Comparison of ENCODE assay signal across 2 cellular contexts in the genomic region with DNA sequence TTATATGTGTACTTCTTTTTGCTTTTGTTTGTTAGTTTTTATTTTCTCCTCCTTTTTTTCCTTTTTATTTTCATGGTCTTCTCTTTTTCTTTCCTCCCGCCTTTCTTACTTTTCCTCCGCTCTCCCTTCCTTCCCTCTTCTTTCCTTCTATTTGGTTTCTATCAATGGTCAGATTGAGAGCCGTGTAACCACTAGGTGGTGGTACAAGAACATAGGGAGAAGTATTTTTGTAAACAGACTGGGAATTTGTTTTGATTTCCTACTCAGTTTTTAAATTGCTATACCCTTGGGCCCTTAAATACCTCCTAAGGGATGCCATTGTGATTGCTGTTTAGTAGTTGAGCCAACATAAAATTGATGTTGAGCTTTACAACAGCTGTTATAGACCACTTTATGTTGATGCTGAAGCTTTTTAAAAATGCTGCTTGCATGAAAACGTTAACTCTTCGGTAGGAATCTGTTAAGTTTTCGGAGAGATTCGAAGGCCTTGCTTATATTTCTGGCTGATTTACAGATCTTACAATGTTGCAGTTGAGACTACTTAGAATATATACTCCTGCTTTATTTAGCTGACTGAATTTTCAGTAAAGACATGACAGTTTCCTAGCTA.
TF ChIP-seq lines count a peak whose summit lies in the region.

No MANE protein-coding gene starts in this region.

TF ChIP-seq in endothelial cell of umbilical vein, 7 proteins besides CTCF, POLR2A, EP300 and RAD21 (continued from another document):
- TF ChIP-seq, protein P1, sequence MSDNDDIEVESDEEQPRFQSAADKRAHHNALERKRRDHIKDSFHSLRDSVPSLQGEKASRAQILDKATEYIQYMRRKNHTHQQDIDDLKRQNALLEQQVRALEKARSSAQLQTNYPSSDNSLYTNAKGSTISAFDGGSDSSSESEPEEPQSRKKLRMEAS (IDR thresholded peaks at IDR 0.05; ENCODE audit: insufficient read depth, insufficient read length): no peak
- TF ChIP-seq JUN (IDR thresholded peaks at IDR 0.05; ENCODE audit: borderline replicate concordance, insufficient read depth, insufficient read length, low read depth) (no peak), MYC (IDR thresholded peaks at IDR 0.05; ENCODE audit: low read depth, low read length) (no peak)

TF ChIP-seq in neural cell, 6 proteins besides CTCF, POLR2A, EP300 and RAD21 (continued from another document):
- TF ChIP-seq, protein P2, sequence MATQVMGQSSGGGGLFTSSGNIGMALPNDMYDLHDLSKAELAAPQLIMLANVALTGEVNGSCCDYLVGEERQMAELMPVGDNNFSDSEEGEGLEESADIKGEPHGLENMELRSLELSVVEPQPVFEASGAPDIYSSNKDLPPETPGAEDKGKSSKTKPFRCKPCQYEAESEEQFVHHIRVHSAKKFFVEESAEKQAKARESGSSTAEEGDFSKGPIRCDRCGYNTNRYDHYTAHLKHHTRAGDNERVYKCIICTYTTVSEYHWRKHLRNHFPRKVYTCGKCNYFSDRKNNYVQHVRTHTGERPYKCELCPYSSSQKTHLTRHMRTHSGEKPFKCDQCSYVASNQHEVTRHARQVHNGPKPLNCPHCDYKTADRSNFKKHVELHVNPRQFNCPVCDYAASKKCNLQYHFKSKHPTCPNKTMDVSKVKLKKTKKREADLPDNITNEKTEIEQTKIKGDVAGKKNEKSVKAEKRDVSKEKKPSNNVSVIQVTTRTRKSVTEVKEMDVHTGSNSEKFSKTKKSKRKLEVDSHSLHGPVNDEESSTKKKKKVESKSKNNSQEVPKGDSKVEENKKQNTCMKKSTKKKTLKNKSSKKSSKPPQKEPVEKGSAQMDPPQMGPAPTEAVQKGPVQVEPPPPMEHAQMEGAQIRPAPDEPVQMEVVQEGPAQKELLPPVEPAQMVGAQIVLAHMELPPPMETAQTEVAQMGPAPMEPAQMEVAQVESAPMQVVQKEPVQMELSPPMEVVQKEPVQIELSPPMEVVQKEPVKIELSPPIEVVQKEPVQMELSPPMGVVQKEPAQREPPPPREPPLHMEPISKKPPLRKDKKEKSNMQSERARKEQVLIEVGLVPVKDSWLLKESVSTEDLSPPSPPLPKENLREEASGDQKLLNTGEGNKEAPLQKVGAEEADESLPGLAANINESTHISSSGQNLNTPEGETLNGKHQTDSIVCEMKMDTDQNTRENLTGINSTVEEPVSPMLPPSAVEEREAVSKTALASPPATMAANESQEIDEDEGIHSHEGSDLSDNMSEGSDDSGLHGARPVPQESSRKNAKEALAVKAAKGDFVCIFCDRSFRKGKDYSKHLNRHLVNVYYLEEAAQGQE (IDR thresholded peaks at IDR 0.05; ENCODE audit: borderline replicate concordance): no peak
- TF ChIP-seq EZH2 (IDR thresholded peaks at IDR 0.05; ENCODE audit: borderline replicate concordance, insufficient read depth, low read length, poor library complexity, severe bottlenecking): no peak
- TF ChIP-seq MXI1 (conservative IDR thresholded peaks at IDR 0.05; ENCODE audit: poor library complexity, severe bottlenecking): no peak
